ENCODE assay signal across 21 cellular contexts in genomic region chr9:35056571-35057270, GRCh38. TPM values are rescaled to one million over a fixed set of nuclear protein-coding genes. Genes with fewer than 3 reads are reported as not detected.
DNase-seq lines count a peak whose midpoint lies in the region; ATAC-seq, FAIRE-seq and TF ChIP-seq lines count a peak whose summit lies in the region.
"Had no signal": no experiment of that assay in that cellular context is flagged by ENCODE, and none has a peak within 500 bp of the region (broad histone marks: within the 10 kb centered on the region; RNA-seq: fewer than 3 reads in every experiment).

No MANE protein-coding gene starts in this region.

- H3K79me2 ChIP-seq in PC-9 (ENCODE audit: low read depth): no peaks in the 10 kb centered on the region

- BruUV-seq in PC-9 (replicated peaks; lab: Mats Ljungman, UMichigan): TSS peak; percentile 9

- peak; percentile 27 for ATAC-seq in Right ventricle myocardium inferior
- no peak for ATAC-seq in left cardiac atrium
- no peak for ATAC-seq in GM18519 (IDR thresholded peaks at IDR 0.05; ENCODE audit: low FRiP score, unreplicated experiment)
- ATAC-seq: CD8-positive, alpha-beta T cell had no signal

- TF ChIP-seq POLR2A in GM12891 (IDR thresholded peaks at IDR 0.05; ENCODE audit: low read depth, low read length): no peak; the same call in 1 of the 2 replicates

- H3K4me3 Mint-ChIP-seq in endothelial cell (ENCODE audit: unreplicated experiment): peak overlapping the region; percentile 52
- H3K4me3 Mint-ChIP-seq: CD8-positive, alpha-beta T cell had no signal

- no peaks in the 10 kb centered on the region for H3K4me1 Mint-ChIP-seq in endothelial cell (ENCODE audit: unreplicated experiment)

- no peak overlapping the region for H3K27ac Mint-ChIP-seq in endothelial cell (ENCODE audit: unreplicated experiment)
- H3K27ac Mint-ChIP-seq: activated T-helper 2 cell treated with anti-CD3 and anti-CD28 coated beads, Interferon-gamma antibody, Interleukin-2, Interleukin-4, amounts not matched to agents 10 μg/mL and 5 μg/mL and 100 μg/mL, durations not matched to agents 14 hours and 24 hours and 36 hours had no signal

- no peak for TF ChIP-seq CTCF in PC-9 (conservative IDR thresholded peaks at IDR 0.05)
- no peak for TF ChIP-seq CTCF in endothelial cell (IDR thresholded peaks at IDR 0.05; ENCODE audit: unreplicated experiment)

- H3K27me3 ChIP-seq in PC-9 (ENCODE audit: insufficient read depth, low read depth): no peaks in the 10 kb centered on the region
- H3K27me3 ChIP-seq: testis had no signal

- POLR2A ChIA-PET in PC-9 (lab: Charles Lee; ENCODE audit: unreplicated experiment): no interaction called here

- no peaks in the 10 kb centered on the region for H3K9me2 ChIP-seq in PC-9 (ENCODE audit: insufficient read depth)

- H3K9me3 Mint-ChIP-seq in endothelial cell (ENCODE audit: unreplicated experiment): no peaks in the 10 kb centered on the region
- H3K9me3 Mint-ChIP-seq: activated T-helper 2 cell treated with anti-CD3 and anti-CD28 coated beads, Interferon-gamma antibody, Interleukin-2, Interleukin-4, amounts not matched to agents 10 μg/mL and 5 μg/mL and 100 μg/mL, durations not matched to agents 14 hours and 24 hours and 36 hours; CD8-positive, alpha-beta T cell had no signal

- no peak overlapping the region for H3K27ac ChIP-seq in PC-9
- H3K27ac ChIP-seq: testis, VCaP had no signal

- H4K20me1 ChIP-seq in PC-9 (ENCODE audit: insufficient read depth): peaks cover 9% of the 10 kb centered on the region

- no peak overlapping the region for H3K4me2 ChIP-seq in PC-9

- peaks cover 11% of the 10 kb centered on the region; the same call in 1 of the 2 replicates for H3K36me3 ChIP-seq in PC-9 (ENCODE audit: low read depth)

- no peak overlapping the region for H2AFZ ChIP-seq in PC-9

- H3K27me3 Mint-ChIP-seq in endothelial cell (ENCODE audit: unreplicated experiment): peaks cover 5% of the 10 kb centered on the region

- H3K9me3 ChIP-seq in PC-9 (ENCODE audit: insufficient read depth, low read depth): no peaks in the 10 kb centered on the region
- H3K9me3 ChIP-seq: testis had no signal

- DNase-seq in Right ventricle myocardium inferior (ENCODE audit: missing footprints): no peak
- DNase-seq in left cardiac atrium: no peak
- DNase-seq in PC-9: no peak
- DNase-seq in endothelial cell (ENCODE audit: low spot score): no peak
- DNase-seq in urothelium cell line (ENCODE audit: low spot score): no peak
- DNase-seq in stimulated activated CD4-positive, alpha-beta T cell treated with anti-CD3 and anti-CD28 coated beads, Interleukin-1b, Interleukin-23, amount 100 ng/mL, for 48 hours: no peak
- no peak for DNase-seq in GM12891 (ENCODE audit: insufficient read length, low spot score)
- DNase-seq: activated CD8-positive, alpha-beta memory T cell treated with anti-CD3 and anti-CD28 coated beads for 24 hours; amygdala; CD8-positive, alpha-beta T cell; cerebellar nuclear complex; DMS79 treated with DMSO at 0.1 percent for 48 hours; effector CD4-positive, alpha-beta T cell; Kasumi-1; NCI-H1105; NCI-H510A treated with DMSO at 0.1 percent for 48 hours; SIG-M5; testis had no signal

- intact Hi-C loops in Right ventricle myocardium inferior (cut with DNase I): no loop called here
- intact Hi-C loops in left cardiac atrium (cut with DNase I): no loop called here
- intact Hi-C loops in PC-9 (cut with micrococcal nuclease; ENCODE audit: unreplicated experiment): no loop called here

- CTCF ChIA-PET in PC-9 (lab: Charles Lee): no interaction called here

- peaks cover 23% of the 10 kb centered on the region; the same call in 1 of the 2 replicates for H3F3A ChIP-seq in PC-9 (ENCODE audit: insufficient read depth, low read depth)

- no peaks in the 10 kb centered on the region for H3K4me1 ChIP-seq in PC-9 (replicated peaks; ENCODE audit: insufficient read depth)
- H3K4me1 ChIP-seq: testis had no signal

- H3K36me3 Mint-ChIP-seq in endothelial cell (ENCODE audit: low read depth, unreplicated experiment): peaks cover 70% of the 10 kb centered on the region

- no peak overlapping the region for H3K4me3 ChIP-seq in PC-9
- H3K4me3 ChIP-seq: testis had no signal

- FAIRE-seq in urothelium cell line (lab: Jason Lieb, UNC) (peak; percentile 59), GM12891 (lab: Jason Lieb, UNC) (no peak)

TF ChIP-seq in GM12891, 5 proteins besides CTCF, POLR2A, EP300 and RAD21:
- TF ChIP-seq POU2F2 (IDR thresholded peaks at IDR 0.05; ENCODE audit: low read depth, low read length) (no peak), PAX5 (IDR thresholded peaks at IDR 0.05; ENCODE audit: insufficient read depth, low read length, severe bottlenecking) (no peak)

RNA-seq across cellular contexts. Expression of gene VCP, which starts 15.7 kb away (rescaled TPM):
- 258 TPM for total RNA-seq in Right ventricle myocardium inferior
- total RNA-seq in left cardiac atrium: 100 to 1,000 TPM; 171 to 234 TPM
- total RNA-seq in PC-9 (2021): 200 and 216 TPM in 2 replicates
- 397 TPM for total RNA-seq in endothelial cell (ENCODE audit: unreplicated experiment)
- 162 TPM for polyA plus RNA-seq in GM12891 (2012; ENCODE audit: low read depth, missing spikeins)

RNA-seq across cellular contexts. Expression of gene FANCG, which starts 23.0 kb away (rescaled TPM):
- 4.2 TPM for total RNA-seq in Right ventricle myocardium inferior
- 1 to 10 TPM; 3.7 to 8.2 TPM for total RNA-seq in left cardiac atrium
- 45.3 and 48.7 TPM in 2 replicates for total RNA-seq in PC-9 (2021)
- 41.4 TPM for total RNA-seq in endothelial cell (ENCODE audit: unreplicated experiment)
- 41.8 TPM for polyA plus RNA-seq in GM12891 (2012; ENCODE audit: low read depth, missing spikeins)

RNA-seq across cellular contexts. Expression of gene PIGO, which starts 39.7 kb away (rescaled TPM):
- 8.5 TPM for total RNA-seq in Right ventricle myocardium inferior
- total RNA-seq in left cardiac atrium: 10 to 100 TPM; 10.9 to 11.5 TPM
- 18.2 and 20.3 TPM in 2 replicates for total RNA-seq in PC-9 (2021)
- total RNA-seq in endothelial cell (ENCODE audit: unreplicated experiment): 20.3 TPM
- 10.7 TPM for polyA plus RNA-seq in GM12891 (2012; ENCODE audit: low read depth, missing spikeins)

RNA-seq across cellular contexts. Expression of gene STOML2, which starts 46.2 kb away (rescaled TPM):
- total RNA-seq in Right ventricle myocardium inferior: 156 TPM
- total RNA-seq in left cardiac atrium: 10 to 100 TPM; 95.7 to 97.4 TPM
- total RNA-seq in PC-9 (2021): 109 and 122 TPM in 2 replicates
- 108 TPM for total RNA-seq in endothelial cell (ENCODE audit: unreplicated experiment)
- polyA plus RNA-seq in GM12891 (2012; ENCODE audit: low read depth, missing spikeins): 146 TPM

RNA-seq across cellular contexts. Expression of gene ATOSB, which starts 58.9 kb away (rescaled TPM):
- total RNA-seq in Right ventricle myocardium inferior: 15.5 TPM
- total RNA-seq in left cardiac atrium: 10 to 100 TPM; 13.6 to 17.9 TPM
- total RNA-seq in PC-9 (2021): 7.1 and 10.5 TPM in 2 replicates
- total RNA-seq in endothelial cell (ENCODE audit: unreplicated experiment): 33.7 TPM
- polyA plus RNA-seq in GM12891 (2012; ENCODE audit: low read depth, missing spikeins): 2.9 TPM
